ENCODE assay signal across 8 cellular contexts in genomic region chr7:56092789-56093531, GRCh38. TPM values are rescaled to one million over a fixed set of nuclear protein-coding genes. Genes with fewer than 3 reads are reported as not detected.
DNase-seq lines count a peak whose midpoint lies in the region; ATAC-seq and TF ChIP-seq lines count a peak whose summit lies in the region.

TSS of gene PHKG1 (minus strand) at chr7:56092952. CDS start at chr7:56088941, 4,011 bp downstream.

- peak within 1 kb of the TSS in 11 of 12 donors; percentile 25 to 56 (median 43) for H3K4me3 ChIP-seq in heart left ventricle
- H3K4me3 ChIP-seq in rectal smooth muscle tissue (ENCODE audit: low read length) = peak within 1 kb of the TSS; percentile 44

- peak within 1 kb of the TSS; percentile 18 for H3K27ac Mint-ChIP-seq in activated B cell treated with CpG ODN at 0.5 μM for 24 hours
- no peak within 1 kb of the TSS for H3K27ac Mint-ChIP-seq in activated CD4-positive, alpha-beta T cell treated with anti-CD3 and anti-CD28 coated beads for 36 hours

- H3K27me3 Mint-ChIP-seq in activated B cell treated with CpG ODN at 0.5 μM for 24 hours = no peaks in the 10 kb centered on the region
- H3K27me3 Mint-ChIP-seq in activated CD4-positive, alpha-beta T cell treated with anti-CD3 and anti-CD28 coated beads for 36 hours = no peaks in the 10 kb centered on the region

- TF ChIP-seq CTCF in activated B cell treated with CpG ODN at 0.5 μM for 24 hours (IDR thresholded peaks at IDR 0.05) (no peak), heart left ventricle (IDR thresholded peaks at IDR 0.05) (peak; percentile 47 to 83 (median 72))

- CTCF ChIA-PET in activated B cell treated with CpG ODN at 0.5 μM for 24 hours (lab: Charles Lee) = no interaction called here
- CTCF ChIA-PET in activated CD4-positive, alpha-beta T cell treated with anti-CD3 and anti-CD28 coated beads for 36 hours (lab: Charles Lee) = no interaction called here

- peaks cover 0 to 19% (median 9%) of the 10 kb centered on the region in 9 donors for H3K36me3 ChIP-seq in heart left ventricle
- H3K36me3 ChIP-seq in rectal smooth muscle tissue (ENCODE audit: control insufficient read depth, insufficient read depth, low read length) = no peaks in the 10 kb centered on the region

- H3K27me3 ChIP-seq in heart left ventricle (no peaks in the 10 kb centered on the region), rectal smooth muscle tissue (ENCODE audit: control insufficient read depth, insufficient read depth, low read length) (no peaks in the 10 kb centered on the region)

- H3K9me3 ChIP-seq in heart left ventricle = no peaks in the 10 kb centered on the region

- intact Hi-C loops in activated B cell treated with CpG ODN at 0.5 μM for 24 hours (cut with micrococcal nuclease) = no loop called here
- intact Hi-C loops in heart left ventricle (cut with DNase I) = loop anchor here in 2 of 10 donors (1.0 to 5.0 kb wide), 4 partner anchors 14 to 452 kb away; partner anchors contain the start of gene CHCHD2 (in 1 of the 2)
- intact Hi-C loops in activated CD4-positive, alpha-beta T cell treated with anti-CD3 and anti-CD28 coated beads for 36 hours (cut with DNase I, micrococcal nuclease) = no loop called here

- ATAC-seq in activated B cell treated with CpG ODN at 0.5 μM for 24 hours (ENCODE audit: low read depth) (no peak), heart left ventricle (peak; percentile 81 to 93 (median 90)), GM21528 (IDR thresholded peaks at IDR 0.05; ENCODE audit: low FRiP score, unreplicated experiment) (no peak)
- no peak for ATAC-seq in activated CD4-positive, alpha-beta T cell treated with anti-CD3 and anti-CD28 coated beads for 36 hours

- peaks cover 0 to 38% (median 18%) of the 10 kb centered on the region in 12 donors for H3K4me1 ChIP-seq in heart left ventricle
- H3K4me1 ChIP-seq in rectal smooth muscle tissue (ENCODE audit: control insufficient read depth, insufficient read depth, low read length) = peaks cover 13% of the 10 kb centered on the region

- no peak for TF ChIP-seq POLR2A in heart left ventricle (IDR thresholded peaks at IDR 0.05)

- no peaks in the 10 kb centered on the region for H3K4me1 Mint-ChIP-seq in activated B cell treated with CpG ODN at 0.5 μM for 24 hours
- H3K4me1 Mint-ChIP-seq in activated CD4-positive, alpha-beta T cell treated with anti-CD3 and anti-CD28 coated beads for 36 hours = no peaks in the 10 kb centered on the region

- H3K27ac ChIP-seq in heart left ventricle = peak within 1 kb of the TSS; percentile 57 to 94 (median 85)
- H3K27ac ChIP-seq in rectal smooth muscle tissue (ENCODE audit: low read depth, low read length) = peak within 1 kb of the TSS; percentile 96

- 24 to 35% (median 26%) methylated on average over 17 to 19 of the region's 19 CpGs for WGBS in heart left ventricle, 4 donors

- no peak within 1 kb of the TSS for H3K9ac ChIP-seq in rectal smooth muscle tissue (ENCODE audit: low read length)

- H3K36me3 Mint-ChIP-seq in activated B cell treated with CpG ODN at 0.5 μM for 24 hours (ENCODE audit: low read depth) = peaks cover 14% of the 10 kb centered on the region
- H3K36me3 Mint-ChIP-seq in activated CD4-positive, alpha-beta T cell treated with anti-CD3 and anti-CD28 coated beads for 36 hours (ENCODE audit: low read depth) = peaks cover 11% of the 10 kb centered on the region

- peak; percentile 89 for DNase-seq in AG08396 (ENCODE audit: low spot score)
- DNase-seq in HuH-7 (ENCODE audit: low spot score) = peak; percentile 74
- DNase-seq in activated B cell treated with CpG ODN at 0.5 μM for 24 hours = no peak
- peak; percentile 86 to 90 (median 89) for DNase-seq in heart left ventricle
- no peak for DNase-seq in Kasumi-1 (lab: John Stamatoyannopoulos, UW)
- no peak for DNase-seq in activated CD4-positive, alpha-beta T cell treated with anti-CD3 and anti-CD28 coated beads for 36 hours

- H3K9me3 Mint-ChIP-seq in activated B cell treated with CpG ODN at 0.5 μM for 24 hours = no peaks in the 10 kb centered on the region
- H3K9me3 Mint-ChIP-seq in activated CD4-positive, alpha-beta T cell treated with anti-CD3 and anti-CD28 coated beads for 36 hours (ENCODE audit: low read depth) = no peaks in the 10 kb centered on the region

- H3K4me3 Mint-ChIP-seq in activated B cell treated with CpG ODN at 0.5 μM for 24 hours = no peak within 1 kb of the TSS
- no peak within 1 kb of the TSS for H3K4me3 Mint-ChIP-seq in activated CD4-positive, alpha-beta T cell treated with anti-CD3 and anti-CD28 coated beads for 36 hours

- POLR2A ChIA-PET in activated B cell treated with CpG ODN at 0.5 μM for 24 hours (lab: Charles Lee) = interaction anchor here (0.6 kb wide), 1 partner anchor 17 kb away, joined by 3 read pairs; no protein-coding TSS in a partner anchor
- POLR2A ChIA-PET in activated CD4-positive, alpha-beta T cell treated with anti-CD3 and anti-CD28 coated beads for 36 hours (lab: Charles Lee) = interaction anchor here (0.5 kb wide), 1 partner anchor 8 kb away, joined by 3 read pairs; no protein-coding TSS in a partner anchor

RNA-seq across cellular contexts. Expression of gene PHKG1, which starts in this region (rescaled TPM):
- total RNA-seq in activated B cell treated with CpG ODN at 0.5 μM for 24 hours (2.0 and 3.4 TPM in 2 replicates), heart left ventricle (100 to 1,000 TPM in 1 of 9 donors, 10 to 100 TPM in 7, 1 to 10 TPM in 1; 5.9 to 150 (median 19.9) TPM)
- polyA plus RNA-seq in heart left ventricle = 1 to 10 TPM; 2.4 to 8.5 TPM
- total RNA-seq in activated CD4-positive, alpha-beta T cell treated with anti-CD3 and anti-CD28 coated beads for 36 hours = 1 to 10 TPM; 1.2 to 1.6 TPM

Comparison
In these comparisons a context has a peak if more than half of its experiments do, and no peak if none do; other contexts are left out.
1. DNase-seq: peak in AG08396 (single experiment), HuH-7 (single experiment) and heart left ventricle (5 of 5); none in activated B cell treated with CpG ODN at 0.5 μM for 24 hours (single experiment), Kasumi-1 (0 of 2) and activated CD4-positive, alpha-beta T cell treated with anti-CD3 and anti-CD28 coated beads for 36 hours (single experiment).
2. ATAC-seq: peak in heart left ventricle (4 of 4); none in activated B cell treated with CpG ODN at 0.5 μM for 24 hours (single experiment), activated CD4-positive, alpha-beta T cell treated with anti-CD3 and anti-CD28 coated beads for 36 hours (single experiment) and GM21528 (single experiment).